In the genomic region with DNA sequence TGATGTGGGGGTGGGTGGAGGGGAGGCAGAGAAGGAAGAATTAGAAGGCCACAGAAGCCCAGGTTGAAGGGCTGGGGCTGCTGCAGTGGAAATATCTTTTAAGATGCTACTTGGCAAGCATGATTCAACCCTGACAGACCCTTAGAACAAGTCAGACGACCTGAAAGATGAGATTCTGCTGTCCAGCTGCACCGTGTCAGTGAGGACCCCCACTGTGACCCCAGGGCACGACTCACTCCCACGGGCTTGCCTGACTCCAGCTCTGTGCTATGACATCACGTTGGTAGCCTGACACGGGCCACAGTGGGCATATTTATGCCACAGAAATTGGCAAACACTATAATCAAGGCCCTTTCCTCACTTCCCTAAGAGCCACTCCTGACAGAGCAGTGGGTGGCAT, we compare ENCODE assay signal across 1 cellular context.
TF ChIP-seq lines count a peak whose summit lies in the region.

No MANE protein-coding gene starts in this region.

TF ChIP-seq in HCT116, 20 proteins besides CTCF, POLR2A, EP300 and RAD21 (continued from another document):
- TF ChIP-seq, protein P1, sequence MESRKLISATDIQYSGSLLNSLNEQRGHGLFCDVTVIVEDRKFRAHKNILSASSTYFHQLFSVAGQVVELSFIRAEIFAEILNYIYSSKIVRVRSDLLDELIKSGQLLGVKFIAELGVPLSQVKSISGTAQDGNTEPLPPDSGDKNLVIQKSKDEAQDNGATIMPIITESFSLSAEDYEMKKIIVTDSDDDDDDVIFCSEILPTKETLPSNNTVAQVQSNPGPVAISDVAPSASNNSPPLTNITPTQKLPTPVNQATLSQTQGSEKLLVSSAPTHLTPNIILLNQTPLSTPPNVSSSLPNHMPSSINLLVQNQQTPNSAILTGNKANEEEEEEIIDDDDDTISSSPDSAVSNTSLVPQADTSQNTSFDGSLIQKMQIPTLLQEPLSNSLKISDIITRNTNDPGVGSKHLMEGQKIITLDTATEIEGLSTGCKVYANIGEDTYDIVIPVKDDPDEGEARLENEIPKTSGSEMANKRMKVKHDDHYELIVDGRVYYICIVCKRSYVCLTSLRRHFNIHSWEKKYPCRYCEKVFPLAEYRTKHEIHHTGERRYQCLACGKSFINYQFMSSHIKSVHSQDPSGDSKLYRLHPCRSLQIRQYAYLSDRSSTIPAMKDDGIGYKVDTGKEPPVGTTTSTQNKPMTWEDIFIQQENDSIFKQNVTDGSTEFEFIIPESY (IDR thresholded peaks at IDR 0.05; ENCODE audit: extremely low read depth, insufficient replicate concordance, low read length): no peak
- TF ChIP-seq ZNF274 (IDR thresholded peaks at IDR 0.05; ENCODE audit: low read depth, low read length) (no peak), EZH2 (IDR thresholded peaks at IDR 0.05) (no peak), CEBPB (IDR thresholded peaks at IDR 0.05; ENCODE audit: low read depth) (no peak), JUND (IDR thresholded peaks at IDR 0.05) (no peak), SRF (IDR thresholded peaks at IDR 0.05; ENCODE audit: low read depth) (no peak), ZFX (IDR thresholded peaks at IDR 0.05) (no peak)
- TF ChIP-seq, protein P2, sequence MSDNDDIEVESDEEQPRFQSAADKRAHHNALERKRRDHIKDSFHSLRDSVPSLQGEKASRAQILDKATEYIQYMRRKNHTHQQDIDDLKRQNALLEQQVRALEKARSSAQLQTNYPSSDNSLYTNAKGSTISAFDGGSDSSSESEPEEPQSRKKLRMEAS (IDR thresholded peaks at IDR 0.05): no peak
